Comparison of ENCODE assay signal across 25 cellular contexts in genomic region chr9:34465468-34465867, GRCh38. TPM values are rescaled to one million over a fixed set of nuclear protein-coding genes. Genes with fewer than 3 reads are reported as not detected.
"Had no signal": no experiment of that assay in that cellular context is flagged by ENCODE, and none has a peak within 500 bp of the region (broad histone marks: within the 10 kb centered on the region; RNA-seq: fewer than 3 reads in every experiment).

No MANE protein-coding gene starts in this region.

- H3K36me3 ChIP-seq: heart right ventricle, prostate gland, right lobe of liver, spleen, tibial artery, upper lobe of left lung, vagina had no signal

- H3K27me3 ChIP-seq: dorsolateral prefrontal cortex, right lobe of liver, tibial artery, upper lobe of left lung, vagina had no signal

- H3K27ac ChIP-seq: heart right ventricle, prostate gland, right lobe of liver, spleen, tibial artery, upper lobe of left lung, vagina had no signal

- DNase-seq: cortex of kidney; dorsolateral prefrontal cortex; effector CD8-positive, alpha-beta T cell; heart right ventricle; hypothalamus; kidney glomerular epithelial cell; mesendoderm; naive thymus-derived CD8-positive, alpha-beta T cell; retina; right lobe of liver; spleen; stimulated activated CD4-positive, alpha-beta T cell treated with anti-CD3 and anti-CD28 coated beads, Interleukin-15, amount 100 ng/mL, for 24 hours; stimulated activated CD4-positive, alpha-beta T cell treated with anti-CD3 and anti-CD28 coated beads, Interleukin-1b, Interleukin-23, amount 100 ng/mL, for 48 hours; stimulated activated CD4-positive, alpha-beta T cell treated with anti-CD3 and anti-CD28 coated beads, Interleukin-4, amount 100 ng/mL, for 24 hours; tibial artery; upper lobe of left lung had no signal

- ATAC-seq: heart right ventricle; naive thymus-derived CD8-positive, alpha-beta T cell; right lobe of liver; stimulated activated memory B cell treated with anti-CD40 and anti-IgM and Interleukin-4, amounts not matched to agents 10 μg/mL and 1 μg/mL and 100 μg/mL, for 72 hours had no signal

- H3K4me3 ChIP-seq: dorsolateral prefrontal cortex, heart right ventricle, prostate gland, right lobe of liver, spleen, tibial artery, upper lobe of left lung, vagina had no signal

- H3K9me3 ChIP-seq: heart right ventricle, prostate gland, right lobe of liver, spleen, tibial artery, upper lobe of left lung, vagina had no signal

- H3K4me1 ChIP-seq: prostate gland, spleen, upper lobe of left lung had no signal

RNA-seq across cellular contexts. Expression of gene DNAI1, which starts 6.9 kb away (rescaled TPM):
- total RNA-seq: fibroblast of lung; liver; lung microvascular endothelial cell; naive thymus-derived CD8-positive, alpha-beta T cell; osteocyte; right lobe of liver; skeletal muscle tissue; spleen; vagina had no signal
- polyA plus RNA-seq: esophagus; fibroblast of lung; liver; naive thymus-derived CD8-positive, alpha-beta T cell; spleen had no signal

RNA-seq across cellular contexts. Expression of gene ENHO, which starts 57.3 kb away (rescaled TPM):
- total RNA-seq: fibroblast of lung, lung microvascular endothelial cell, vagina had no signal
- polyA plus RNA-seq: fibroblast of lung had no signal
